15 cellular contexts compared by ENCODE assay signal in genomic region chr2:113149553-113150257, GRCh38. TPM values are rescaled to one million over a fixed set of nuclear protein-coding genes. Genes with fewer than 3 reads are reported as not detected.
"Had no signal": no experiment of that assay in that cellular context is flagged by ENCODE, and none has a peak within 500 bp of the region (broad histone marks: within the 10 kb centered on the region; RNA-seq: fewer than 3 reads in every experiment).

No MANE protein-coding gene starts in this region.

- H3K4me1 Mint-ChIP-seq: activated CD4-positive, alpha-beta T cell treated with anti-CD3 and anti-CD28 coated beads, Interleukin-2, amount 10 ng/mL, durations not matched to agents 24 days and 14 days had no signal

- H3K9me3 ChIP-seq: gastrocnemius medialis, thoracic aorta had no signal

- ATAC-seq: activated CD8-positive, alpha-beta T cell treated with anti-CD3 and anti-CD28 coated beads, Interleukin-2, amount 10 ng/mL, durations not matched to agents 7 days and 5 days; gastrocnemius medialis; heart right ventricle; naive thymus-derived CD4-positive, alpha-beta T cell; sciatic nerve had no signal

- H3K36me3 ChIP-seq: gastrocnemius medialis, heart right ventricle, thoracic aorta had no signal

- H3K27me3 Mint-ChIP-seq: progenitor cell of endocrine pancreas had no signal

- H3K4me1 ChIP-seq: gastrocnemius medialis, heart right ventricle had no signal

- DNase-seq: activated CD4-positive, alpha-beta T cell treated with anti-CD3 and anti-CD28 coated beads, Interleukin-2, amount 10 ng/mL, durations not matched to agents 24 days and 14 days; activated CD4-positive, CD25-positive, alpha-beta regulatory T cell; activated CD8-positive, alpha-beta T cell treated with anti-CD3 and anti-CD28 coated beads, Interleukin-2, amount 10 ng/mL, durations not matched to agents 7 days and 5 days; anterior cingulate cortex; cerebellar nuclear complex; dermis blood vessel endothelial cell; gastrocnemius medialis; heart right ventricle; naive thymus-derived CD4-positive, alpha-beta T cell; SW 1271 had no signal

- H3K27ac ChIP-seq: gastrocnemius medialis, heart right ventricle, thoracic aorta had no signal

- H3K27ac Mint-ChIP-seq: activated CD4-positive, alpha-beta T cell treated with anti-CD3 and anti-CD28 coated beads, Interleukin-2, amount 10 ng/mL, durations not matched to agents 24 days and 14 days; activated CD8-positive, alpha-beta T cell treated with anti-CD3 and anti-CD28 coated beads, Interleukin-2, amount 10 ng/mL, durations not matched to agents 7 days and 5 days; activated T-helper 1 cell treated with anti-CD3 and anti-CD28 coated beads, Interleukin-12 subunit alpha, Interleukin-12 subunit beta, Interleukin-2, Interleukin-4 antibody, amounts not matched to agents 30 ng/mL and 10 ng/mL and 1 ng/mL, durations not matched to agents 14 hours and 24 hours and 36 hours; progenitor cell of endocrine pancreas had no signal

- H3K4me3 ChIP-seq: gastrocnemius medialis, heart right ventricle, thoracic aorta had no signal

- H3K27me3 ChIP-seq: gastrocnemius medialis had no signal

- H3K4me3 Mint-ChIP-seq: activated CD4-positive, alpha-beta T cell treated with anti-CD3 and anti-CD28 coated beads, Interleukin-2, amount 10 ng/mL, durations not matched to agents 24 days and 14 days; activated CD8-positive, alpha-beta T cell treated with anti-CD3 and anti-CD28 coated beads, Interleukin-2, amount 10 ng/mL, durations not matched to agents 7 days and 5 days; activated T-helper 1 cell treated with anti-CD3 and anti-CD28 coated beads, Interleukin-12 subunit alpha, Interleukin-12 subunit beta, Interleukin-2, Interleukin-4 antibody, amounts not matched to agents 30 ng/mL and 10 ng/mL and 1 ng/mL, durations not matched to agents 14 hours and 24 hours and 36 hours; naive thymus-derived CD4-positive, alpha-beta T cell had no signal

RNA-seq across cellular contexts. Expression of gene IL1RN, which starts 22.3 kb away (rescaled TPM):
- total RNA-seq: lung microvascular endothelial cell, progenitor cell of endocrine pancreas had no signal
